Comparison of ENCODE assay signal across 8 cellular contexts in the genomic region with DNA sequence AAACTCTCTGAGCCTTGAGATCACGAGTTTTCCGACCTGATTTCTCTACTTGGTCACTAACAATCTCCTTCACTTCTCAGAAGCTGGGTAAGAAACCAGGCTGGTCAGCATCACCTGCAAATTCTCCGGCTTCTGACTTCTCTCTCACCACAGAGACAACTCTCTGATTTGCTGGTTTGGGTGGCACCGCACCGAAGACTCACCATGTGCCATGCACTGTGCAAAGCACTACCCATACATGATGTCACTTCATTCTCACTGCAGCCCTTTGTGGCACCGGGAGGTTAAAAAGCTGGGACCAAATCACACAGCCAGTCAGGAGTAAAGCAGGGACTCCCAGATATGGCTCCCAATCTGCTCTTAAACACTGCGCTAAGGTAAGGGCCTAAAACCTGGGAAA. TPM values are rescaled to one million over a fixed set of nuclear protein-coding genes. Genes with fewer than 3 reads are reported as not detected.
A peak's percentile ranks its signal among the peaks of the same experiment; 100 is the strongest.
DNase-seq lines count a peak whose midpoint lies in the region; ATAC-seq and TF ChIP-seq lines count a peak whose summit lies in the region.

No MANE protein-coding gene starts in this region.

- peaks cover 5% of the 10 kb centered on the region for H3K9me3 Mint-ChIP-seq in activated CD4-positive, alpha-beta T cell treated with anti-CD3 and anti-CD28 coated beads for 36 hours (ENCODE audit: low read depth)
- peaks cover 0 to 6% (median 0%) of the 10 kb centered on the region in 3 donors for H3K9me3 Mint-ChIP-seq in T-cell

- peak overlapping the region; percentile 96 for H3K9ac ChIP-seq in skeletal muscle satellite cell (ENCODE audit: low read depth, low read length)

- TF ChIP-seq CTCF in gastroesophageal sphincter (IDR thresholded peaks at IDR 0.05), result no peak

- H3K4me1 ChIP-seq in gastroesophageal sphincter (peaks cover 0 to 27% (median 10%) of the 10 kb centered on the region in 3 donors), skeletal muscle satellite cell (ENCODE audit: control insufficient read depth, insufficient read depth, low read length) (peaks cover 42% of the 10 kb centered on the region)

- H3K36me3 Mint-ChIP-seq in activated CD4-positive, alpha-beta T cell treated with anti-CD3 and anti-CD28 coated beads for 36 hours (ENCODE audit: low read depth), result peaks cover 9% of the 10 kb centered on the region
- H3K36me3 Mint-ChIP-seq in T-cell, result peaks cover 10% of the 10 kb centered on the region

- peaks cover 31% of the 10 kb centered on the region for H3K4me1 Mint-ChIP-seq in activated CD4-positive, alpha-beta T cell treated with anti-CD3 and anti-CD28 coated beads for 36 hours
- H3K4me1 Mint-ChIP-seq in T-cell, result peaks cover 34 to 46% (median 36%) of the 10 kb centered on the region in 3 donors

- CTCF ChIA-PET in activated CD4-positive, alpha-beta T cell treated with anti-CD3 and anti-CD28 coated beads for 36 hours (lab: Charles Lee), result no interaction called here
- CTCF ChIA-PET in T-cell (lab: Charles Lee), result interaction anchor here in 1 of 2 donors (0.6 kb wide), 1 partner anchor 52 kb away, joined by 3 read pairs; no protein-coding TSS in a partner anchor

- TF ChIP-seq POLR2A in gastroesophageal sphincter (IDR thresholded peaks at IDR 0.05), result no peak

- POLR2A ChIA-PET in activated CD4-positive, alpha-beta T cell treated with anti-CD3 and anti-CD28 coated beads for 36 hours (lab: Charles Lee), result interaction anchor here (2.0 kb wide), 1 partner anchor 62 kb away, joined by 8 read pairs; no protein-coding TSS in a partner anchor
- POLR2A ChIA-PET in T-cell (lab: Charles Lee), result interaction anchor here in 1 of 2 donors (0.5 to 0.6 kb wide), 2 partner anchors 20 to 454 kb away, joined by 3 to 4 read pairs; partner anchors contain the start of gene DDX19A

- no peaks in the 10 kb centered on the region for H3K27me3 Mint-ChIP-seq in activated CD4-positive, alpha-beta T cell treated with anti-CD3 and anti-CD28 coated beads for 36 hours
- H3K27me3 Mint-ChIP-seq in T-cell, result no peaks in the 10 kb centered on the region

- no peak for TF ChIP-seq EP300 in gastroesophageal sphincter (IDR thresholded peaks at IDR 0.05)

- H3K27me3 ChIP-seq in gastroesophageal sphincter, result peaks cover 3% of the 10 kb centered on the region
- no peaks in the 10 kb centered on the region for H3K27me3 ChIP-seq in skeletal muscle satellite cell (ENCODE audit: control insufficient read depth, insufficient read depth, low read length)

- peak; percentile 31 for DNase-seq in activated CD4-positive, alpha-beta T cell treated with anti-CD3 and anti-CD28 coated beads for 36 hours
- no peak for DNase-seq in activated CD4-positive, alpha-beta T cell treated with anti-CD3 and anti-CD28 coated beads, Interleukin-2, amount 50 U/mL, for 48 hours
- DNase-seq in T-cell (no peak), cerebellum (ENCODE audit: low spot score) (no peak)

- H3K9me3 ChIP-seq in gastroesophageal sphincter (peaks cover 0 to 8% (median 0%) of the 10 kb centered on the region in 3 donors), skeletal muscle satellite cell (replicated peaks; ENCODE audit: low read length) (peaks cover 3% of the 10 kb centered on the region)

- 23% methylated on average over 3 to 7 of the region's 7 CpGs for WGBS in gastroesophageal sphincter (ENCODE audit: low coverage in 1 of 2), 2 donors

- intact Hi-C loops in activated CD4-positive, alpha-beta T cell treated with anti-CD3 and anti-CD28 coated beads for 36 hours (cut with DNase I, micrococcal nuclease), result loop anchor here (2.0 to 10.0 kb wide), 10 partner anchors 54 to 1292 kb away; partner anchors contain the start of genes DHX38 (in 2 of the 2), TXNL4B (in 2 of the 2), AARS1 (in 1 of the 2) and CMTR2 (in 1 of the 2)

- peak overlapping the region in 3 of 4 donors; percentile 65 to 81 (median 79) for H3K27ac ChIP-seq in gastroesophageal sphincter

- ATAC-seq in activated CD4-positive, alpha-beta T cell treated with anti-CD3 and anti-CD28 coated beads for 36 hours, result no peak
- no peak for ATAC-seq in T-cell (replicated peaks in 1 of 4)
- ATAC-seq in gastroesophageal sphincter, result no peak
- ATAC-seq in HG03159 (IDR thresholded peaks at IDR 0.05; ENCODE audit: unreplicated experiment), result no peak
- no peak for ATAC-seq in GM21423 (IDR thresholded peaks at IDR 0.05; ENCODE audit: unreplicated experiment)

- peak overlapping the region; percentile 83 for H3K27ac Mint-ChIP-seq in activated CD4-positive, alpha-beta T cell treated with anti-CD3 and anti-CD28 coated beads for 36 hours
- peak overlapping the region; percentile 63 to 79 for H3K27ac Mint-ChIP-seq in T-cell

- peak overlapping the region; percentile 94 for H3K4me2 ChIP-seq in skeletal muscle satellite cell (ENCODE audit: low read length)

- peak overlapping the region; percentile 90 for H3K4me3 Mint-ChIP-seq in activated CD4-positive, alpha-beta T cell treated with anti-CD3 and anti-CD28 coated beads for 36 hours
- H3K4me3 Mint-ChIP-seq in T-cell, result peak overlapping the region; percentile 90 to 96 (median 92)

- H3K36me3 ChIP-seq in gastroesophageal sphincter (peaks cover 0 to 20% of the 10 kb centered on the region in 2 donors), skeletal muscle satellite cell (ENCODE audit: insufficient read depth, low read length) (peaks cover 9% of the 10 kb centered on the region)

- peak overlapping the region; percentile 59 to 94 for H3K4me3 ChIP-seq in gastroesophageal sphincter
- peak overlapping the region; percentile 94 for H3K4me3 ChIP-seq in skeletal muscle satellite cell (ENCODE audit: low read length)

RNA-seq across cellular contexts. Expression of gene VAC14, which starts 0.7 kb away (rescaled TPM):
- total RNA-seq in activated CD4-positive, alpha-beta T cell treated with anti-CD3 and anti-CD28 coated beads for 36 hours, result 10 to 100 TPM; 24.8 to 26.2 TPM
- total RNA-seq in T-cell (10 to 100 TPM; 40.3 to 48.0 (median 44.0) TPM), gastroesophageal sphincter (10 to 100 TPM; 23.5 to 44.1 (median 29.8) TPM), cerebellum (22.9 TPM)
- total RNA-seq in skeletal muscle satellite cell (2012; rRNA removed), result 29.1 and 43.3 TPM in 2 replicates
